In genomic region chr5:110590187-110590586, GRCh38 we compare ENCODE assay signal across 9 cellular contexts.
A peak's percentile ranks its signal among the peaks of the same experiment; 100 is the strongest.
DNase-seq lines count a peak whose midpoint lies in the region; ATAC-seq and TF ChIP-seq lines count a peak whose summit lies in the region.
"Had no signal": no experiment of that assay in that cellular context is flagged by ENCODE, and none has a peak within 500 bp of the region (broad histone marks: within the 10 kb centered on the region; RNA-seq: fewer than 3 reads in every experiment).

No MANE protein-coding gene starts in this region.

- no peaks in the 10 kb centered on the region for H3K9me2 ChIP-seq in PC-9 (ENCODE audit: insufficient read depth)

- H3K27ac ChIP-seq in PC-9 (no peak overlapping the region), iPS DF 6.9 (ENCODE audit: low read length) (no peak overlapping the region)

- H2AFZ ChIP-seq in PC-9 = no peak overlapping the region

- H3K4me3 ChIP-seq in H7 (ENCODE audit: insufficient read depth, low read depth, low read length) = no peak overlapping the region
- H3K4me3 ChIP-seq in PC-9 = no peak overlapping the region
- no peak overlapping the region for H3K4me3 ChIP-seq in iPS DF 6.9 (ENCODE audit: low read length)
- no peak overlapping the region for H3K4me3 ChIP-seq in mucosa of descending colon
- no peak overlapping the region for H3K4me3 ChIP-seq in MG63
- H3K4me3 ChIP-seq: K562 had no signal

- POLR2A ChIA-PET in PC-9 (lab: Charles Lee; ENCODE audit: unreplicated experiment) = no interaction called here

- no peak overlapping the region for H3K4me2 ChIP-seq in PC-9

- BruUV-seq in PC-9 (replicated peaks; lab: Mats Ljungman, UMichigan) = no TSS peak

- no peaks in the 10 kb centered on the region for H3K4me1 ChIP-seq in PC-9 (replicated peaks; ENCODE audit: insufficient read depth)
- peaks cover 1% of the 10 kb centered on the region; the same call in 1 of the 2 replicates for H3K4me1 ChIP-seq in iPS DF 6.9 (ENCODE audit: control insufficient read depth, insufficient read depth, low read length)
- H3K4me1 ChIP-seq in mucosa of descending colon (ENCODE audit: low read depth) = no peaks in the 10 kb centered on the region

- H3K36me3 ChIP-seq in H7 (replicated peaks; ENCODE audit: control insufficient read depth, insufficient read depth, low read length) = no peaks in the 10 kb centered on the region
- H3K36me3 ChIP-seq in PC-9 (ENCODE audit: low read depth) = no peaks in the 10 kb centered on the region
- no peaks in the 10 kb centered on the region for H3K36me3 ChIP-seq in iPS DF 6.9 (ENCODE audit: control insufficient read depth, insufficient read depth, low read length)
- H3K36me3 ChIP-seq in mucosa of descending colon (ENCODE audit: low read depth) = no peaks in the 10 kb centered on the region
- no peaks in the 10 kb centered on the region for H3K36me3 ChIP-seq in MG63

- TF ChIP-seq CTCF in PC-9 (conservative IDR thresholded peaks at IDR 0.05) (peak; percentile 63), mucosa of descending colon (IDR thresholded peaks at IDR 0.05) (no peak)

- no peaks in the 10 kb centered on the region for H3K27me3 ChIP-seq in H7 (ENCODE audit: control insufficient read depth, insufficient read depth, low read length)
- no peaks in the 10 kb centered on the region for H3K27me3 ChIP-seq in PC-9 (ENCODE audit: insufficient read depth, low read depth)
- no peaks in the 10 kb centered on the region for H3K27me3 ChIP-seq in iPS DF 6.9 (ENCODE audit: control insufficient read depth, insufficient read depth, low read length)
- H3K27me3 ChIP-seq in MG63 = peaks cover 19% of the 10 kb centered on the region

- no peaks in the 10 kb centered on the region for H3K79me2 ChIP-seq in PC-9 (ENCODE audit: low read depth)

- H3K9me3 ChIP-seq in PC-9 (ENCODE audit: insufficient read depth, low read depth) (no peaks in the 10 kb centered on the region), iPS DF 6.9 (ENCODE audit: control insufficient read depth, insufficient read depth, low read length) (no peaks in the 10 kb centered on the region), mucosa of descending colon (no peaks in the 10 kb centered on the region), MG63 (no peaks in the 10 kb centered on the region)

- ATAC-seq in mucosa of descending colon = no peak
- ATAC-seq in GM21381 (IDR thresholded peaks at IDR 0.05; ENCODE audit: unreplicated experiment) = no peak
- ATAC-seq: K562 had no signal

- peak; percentile 39 for DNase-seq in ELR (ENCODE audit: low read depth)
- DNase-seq in H7 = peak; percentile 0
- no peak for DNase-seq in PC-9
- peak; percentile 7 for DNase-seq in iPS DF 6.9 (ENCODE audit: low read depth, low spot score)
- DNase-seq in amniotic stem cell (lab: John Stamatoyannopoulos, UW) = no peak
- DNase-seq in mucosa of descending colon = no peak
- no peak for DNase-seq in MG63

- intact Hi-C loops in PC-9 (cut with micrococcal nuclease; ENCODE audit: unreplicated experiment) = no loop called here
- intact Hi-C loops in mucosa of descending colon (cut with DNase I, micrococcal nuclease) = loop anchor here in 1 of 2 donors (10.0 kb wide), 1 partner anchor 135 kb away; no protein-coding TSS in a partner anchor

- no peaks in the 10 kb centered on the region for H3F3A ChIP-seq in PC-9 (ENCODE audit: insufficient read depth, low read depth)

- no CpG with 5 or more reads among the region's 2 CpGs for WGBS in iPS DF 6.9 (ENCODE audit: insufficient coverage, insufficient read length)

- no peaks in the 10 kb centered on the region for H4K20me1 ChIP-seq in PC-9 (ENCODE audit: insufficient read depth)

- CTCF ChIA-PET in PC-9 (lab: Charles Lee) = no interaction called here

Comparison
In these comparisons a context has a peak if more than half of its experiments do, and no peak if none do; other contexts are left out.
1. DNase-seq: peak in ELR (single experiment), H7 (single experiment) and iPS DF 6.9 (single experiment); none in PC-9 (0 of 2), amniotic stem cell (single experiment), mucosa of descending colon (0 of 3) and MG63 (single experiment).